ENCODE assay signal across 1 cellular context in genomic region chr15:99252326-99252725, GRCh38.
TF ChIP-seq lines count a peak whose summit lies in the region.

No MANE protein-coding gene starts in this region.

TF ChIP-seq in WTC11, 78 proteins besides CTCF, POLR2A, EP300 and RAD21 (continued from another document):
- TF ChIP-seq ZNF281 (CRISPR knock-in tag; IDR thresholded peaks at IDR 0.05): no peak
- no peak for TF ChIP-seq ZNF671 (CRISPR knock-in tag; IDR thresholded peaks at IDR 0.05)
- TF ChIP-seq ZBTB21 (CRISPR knock-in tag; IDR thresholded peaks at IDR 0.05; ENCODE audit: borderline replicate concordance): no peak
- TF ChIP-seq MXD4 (CRISPR knock-in tag; IDR thresholded peaks at IDR 0.05; ENCODE audit: borderline replicate concordance): no peak
- TF ChIP-seq KAT7 (CRISPR knock-in tag; IDR thresholded peaks at IDR 0.05; ENCODE audit: borderline replicate concordance): no peak
